Comparison of ENCODE assay signal across 8 cellular contexts in genomic region chr7:26200444-26201260, GRCh38. TPM values are rescaled to one million over a fixed set of nuclear protein-coding genes. Genes with fewer than 3 reads are reported as not detected.
DNase-seq lines count a peak whose midpoint lies in the region; ATAC-seq lines count a peak whose summit lies in the region.

HNRNPA2B1 (minus strand) TSS chr7:26200746; CDS start chr7:26200577, 169 bp downstream.

- ATAC-seq in GM19023 (IDR thresholded peaks at IDR 0.05; ENCODE audit: unreplicated experiment) (peak; percentile 57), HG03280 (IDR thresholded peaks at IDR 0.05; ENCODE audit: unreplicated experiment) (peak; percentile 63)

- H3K4me1 Mint-ChIP-seq in immature natural killer cell = peaks cover 73 to 74% of the 10 kb centered on the region in 2 donors

- DNase-seq in AG08395 (ENCODE audit: low spot score) = peak; percentile 88
- DNase-seq in NCI-H345 treated with DMSO at 0.1 percent for 48 hours (lab: John Stamatoyannopoulos, UW; ENCODE audit: unreplicated experiment) = peak; percentile 96
- peak; percentile 95 to 100 (median 96) for DNase-seq in activated CD4-positive, CD25-positive, alpha-beta regulatory T cell (lab: John Stamatoyannopoulos, UW)
- DNase-seq in central memory CD4-positive, alpha-beta T cell = peak; percentile 99
- DNase-seq in immature natural killer cell = peak; percentile 99
- DNase-seq in smooth muscle cell of the brain vasculature (ENCODE audit: low read depth, low spot score) = peak; percentile 96

- H3K9me3 Mint-ChIP-seq in immature natural killer cell = peaks cover 0 to 4% (median 0%) of the 10 kb centered on the region in 6 donors

- H3K36me3 Mint-ChIP-seq in immature natural killer cell = peaks cover 31 to 38% (median 37%) of the 10 kb centered on the region in 3 donors

- peaks cover 37 to 53% (median 48%) of the 10 kb centered on the region in 3 donors for H3K27me3 Mint-ChIP-seq in immature natural killer cell (ENCODE audit: low read depth in 3 of 3)

- peak within 1 kb of the TSS; percentile 98 to 100 (median 100) for H3K4me3 Mint-ChIP-seq in immature natural killer cell

- H3K27ac Mint-ChIP-seq in immature natural killer cell = peak within 1 kb of the TSS; percentile 96 to 100 (median 100)

RNA-seq across cellular contexts. Expression of gene HNRNPA2B1, which starts in this region (rescaled TPM):
- polyA plus RNA-seq in immature natural killer cell = 100 to 1,000 TPM; 442 to 823 (median 643) TPM

Comparison
In these comparisons a context has a peak if more than half of its experiments do, and no peak if none do; other contexts are left out.
1. Peak in every context shown above with its lines: DNase-seq and ATAC-seq.